ENCODE assay signal across 1 cellular context in genomic region chr19:16661480-16662034, GRCh38.
A peak's percentile ranks its signal among the peaks of the same experiment; 100 is the strongest.
TF ChIP-seq lines count a peak whose summit lies in the region.

No MANE protein-coding gene starts in this region.

TF ChIP-seq in GM12878, 131 proteins besides CTCF, POLR2A, EP300 and RAD21 (continued from another document and continues in another):
- TF ChIP-seq REST (IDR thresholded peaks at IDR 0.05; ENCODE audit: low read depth, low read length) (no peak), POLR2AphosphoS5 (IDR thresholded peaks at IDR 0.05; ENCODE audit: low read length) (peak; percentile 49; the same call in 1 of the 2 replicates), ZNF592 (IDR thresholded peaks at IDR 0.05) (no peak), NFYA (IDR thresholded peaks at IDR 0.05; ENCODE audit: borderline replicate concordance, low read depth, low read length) (no peak), SUPT20H (IDR thresholded peaks at IDR 0.05; ENCODE audit: borderline replicate concordance, control insufficient read depth, low read depth, low read length) (no peak), LARP7 (IDR thresholded peaks at IDR 0.05) (0 out of 2 replicates have a peak, but pooled peaks have one; percentile 40), YBX1 (IDR thresholded peaks at IDR 0.05) (no peak), SMAD5 (IDR thresholded peaks at IDR 0.05; ENCODE audit: low read depth) (no peak), ZNF687 (IDR thresholded peaks at IDR 0.05) (no peak), RCOR1 (conservative IDR thresholded peaks at IDR 0.05; ENCODE audit: low read depth, low read length) (no peak), EED (IDR thresholded peaks at IDR 0.05; ENCODE audit: low read depth) (no peak), ZBTB33 (IDR thresholded peaks at IDR 0.05) (no peak), CEBPB (IDR thresholded peaks at IDR 0.05; ENCODE audit: borderline replicate concordance in 1 of 2, low read depth in 2 of 2, low read length in 2 of 2) (no peak), IRF5 (IDR thresholded peaks at IDR 0.05; ENCODE audit: borderline replicate concordance) (no peak), ETV6 (conservative IDR thresholded peaks at IDR 0.05 in 1 of 2, IDR thresholded peaks at IDR 0.05 in 1 of 2; ENCODE audit: borderline replicate concordance in 1 of 2, low read depth in 1 of 2) (no peak), CREM (IDR thresholded peaks at IDR 0.05; ENCODE audit: low read depth) (peak; percentile 43; the same call in 1 of the 2 replicates), TBL1XR1 (IDR thresholded peaks at IDR 0.05; ENCODE audit: low read depth, low read length) (no peak; the same call in 1 of the 2 replicates), CHD1 (IDR thresholded peaks at IDR 0.05; ENCODE audit: low read depth, low read length) (no peak), ZSCAN29 (IDR thresholded peaks at IDR 0.05) (peak; percentile 93), CHD2 (IDR thresholded peaks at IDR 0.05; ENCODE audit: borderline replicate concordance, low read depth, low read length) (peak; percentile 81), E4F1 (IDR thresholded peaks at IDR 0.05; ENCODE audit: borderline replicate concordance, partially characterized antibody) (no peak), PBX3 (IDR thresholded peaks at IDR 0.05; ENCODE audit: insufficient replicate concordance, low read depth, low read length) (no peak), YY1 (IDR thresholded peaks at IDR 0.05; ENCODE audit: low read depth, low read length) (no peak), BCL11A (IDR thresholded peaks at IDR 0.05; ENCODE audit: low read depth, low read length) (0 out of 2 replicates have a peak, but pooled peaks have one; percentile 19), PAX8 (IDR thresholded peaks at IDR 0.05) (no peak), SP1 (IDR thresholded peaks at IDR 0.05; ENCODE audit: low read depth, low read length) (peak; percentile 9), E2F4 (IDR thresholded peaks at IDR 0.05; ENCODE audit: low read depth, low read length) (no peak), PAX5 (IDR thresholded peaks at IDR 0.05; ENCODE audit: borderline replicate concordance, low read depth, low read length) (peak; percentile 47; the same call in 1 of the 2 replicates), PKNOX1 (IDR thresholded peaks at IDR 0.05) (no peak), FOS (IDR thresholded peaks at IDR 0.05; ENCODE audit: borderline replicate concordance, extremely low read depth, insufficient read length) (no peak), JUNB (IDR thresholded peaks at IDR 0.05) (no peak), CHD4 (IDR thresholded peaks at IDR 0.05) (no peak), NR2C1 (IDR thresholded peaks at IDR 0.05) (no peak), MEF2A (IDR thresholded peaks at IDR 0.05; ENCODE audit: insufficient read depth, low read depth, low read length) (no peak), SREBF1 (IDR thresholded peaks at IDR 0.05; ENCODE audit: low read length) (no peak), EGR1 (IDR thresholded peaks at IDR 0.05; ENCODE audit: borderline replicate concordance in 1 of 2, low read depth in 2 of 2, low read length in 2 of 2) (no peak), ZZZ3 (IDR thresholded peaks at IDR 0.05; ENCODE audit: control insufficient read depth, insufficient read length, low read depth) (no peak), ESRRA (IDR thresholded peaks at IDR 0.05; ENCODE audit: low read length) (peak; percentile 63; the same call in 1 of the 2 replicates), RB1 (IDR thresholded peaks at IDR 0.05; ENCODE audit: borderline replicate concordance) (no peak), BMI1 (IDR thresholded peaks at IDR 0.05; ENCODE audit: borderline replicate concordance) (no peak)
